Comparison of ENCODE assay signal across 16 cellular contexts in genomic region chr11:15091175-15091574, GRCh38. TPM values are rescaled to one million over a fixed set of nuclear protein-coding genes. Genes with fewer than 3 reads are reported as not detected.
"Had no signal": no experiment of that assay in that cellular context is flagged by ENCODE, and none has a peak within 500 bp of the region (broad histone marks: within the 10 kb centered on the region; RNA-seq: fewer than 3 reads in every experiment).

No MANE protein-coding gene starts in this region.

- FAIRE-seq: RCC 7860 had no signal

- H3K4me3 ChIP-seq: MG63, SJSA1, SK-N-MC had no signal

- H3K9me3 ChIP-seq: MG63 had no signal

- H3K36me3 ChIP-seq: MG63, SJSA1 had no signal

- H3K27me3 ChIP-seq: MG63, SJSA1 had no signal

- H3K27ac ChIP-seq: SJSA1, SK-N-MC had no signal

- DNase-seq: KBM-7, MG63, NCI-H1092 treated with DMSO at 0.1 percent for 48 hours, NCI-H2029, NCI-H2081 treated with DMSO at 0.1 percent for 48 hours, NCI-H2171 treated with DMSO at 0.1 percent for 48 hours, NCI-H446 treated with DMSO at 0.1 percent for 48 hours, NCI-H510A treated with DMSO at 0.1 percent for 48 hours, NCI-H526 treated with DMSO at 0.1 percent for 48 hours, NCI-H748 treated with DMSO at 0.1 percent for 48 hours, Right ventricle myocardium superior, RPMI8226, SIG-M5 had no signal

- H3K4me1 ChIP-seq: SJSA1 had no signal

RNA-seq across cellular contexts. Expression of gene CALCB, which starts 17.8 kb away (rescaled TPM):
- total RNA-seq: Right ventricle myocardium superior, SJSA1 had no signal
